ENCODE assay signal across 14 cellular contexts in genomic region chr14:94770815-94771190, GRCh38. TPM values are rescaled to one million over a fixed set of nuclear protein-coding genes. Genes with fewer than 3 reads are reported as not detected.
DNase-seq lines count a peak whose midpoint lies in the region; ATAC-seq and TF ChIP-seq lines count a peak whose summit lies in the region.
"Had no signal": no experiment of that assay in that cellular context is flagged by ENCODE, and none has a peak within 500 bp of the region (broad histone marks: within the 10 kb centered on the region; RNA-seq: fewer than 3 reads in every experiment).

No MANE protein-coding gene starts in this region.

- peak overlapping the region; percentile 23 for H3K4me3 Mint-ChIP-seq in stimulated activated naive CD8-positive, alpha-beta T cell treated with anti-CD3 and anti-CD28 coated beads, Interleukin-15, Interleukin-2, amounts not matched to agents 100 ng/mL and 50 ng/mL, for 24 hours
- H3K4me3 Mint-ChIP-seq in activated naive CD8-positive, alpha-beta T cell treated with anti-CD3 and anti-CD28 coated beads for 36 hours, result peak overlapping the region; percentile 29
- H3K4me3 Mint-ChIP-seq in mesothelial cell of epicardium, result peak overlapping the region; percentile 60

- H3K36me3 Mint-ChIP-seq in stimulated activated naive CD8-positive, alpha-beta T cell treated with anti-CD3 and anti-CD28 coated beads, Interleukin-15, Interleukin-2, amounts not matched to agents 100 ng/mL and 50 ng/mL, for 24 hours (ENCODE audit: low read depth), result no peaks in the 10 kb centered on the region
- no peaks in the 10 kb centered on the region for H3K36me3 Mint-ChIP-seq in activated naive CD8-positive, alpha-beta T cell treated with anti-CD3 and anti-CD28 coated beads for 36 hours
- H3K36me3 Mint-ChIP-seq in mesothelial cell of epicardium, result no peaks in the 10 kb centered on the region

- no peak overlapping the region for H3K4me3 ChIP-seq in HAP-1

- H3K9me3 ChIP-seq in HAP-1, result no peaks in the 10 kb centered on the region
- H3K9me3 ChIP-seq: ascending aorta, BE2C, lower lobe of right lung had no signal

- peaks cover 4% of the 10 kb centered on the region; the same call in 1 of the 2 replicates for H3K4me1 ChIP-seq in HAP-1
- H3K4me1 ChIP-seq: BE2C had no signal

- H3K36me3 ChIP-seq in HAP-1 (replicated peaks), result no peaks in the 10 kb centered on the region
- H3K36me3 ChIP-seq: ascending aorta, BE2C, lower lobe of right lung had no signal

- TF ChIP-seq CTCF in mesothelial cell of epicardium (IDR thresholded peaks at IDR 0.05; ENCODE audit: unreplicated experiment), result no peak

- peaks cover 86% of the 10 kb centered on the region for H3K27me3 Mint-ChIP-seq in stimulated activated naive CD8-positive, alpha-beta T cell treated with anti-CD3 and anti-CD28 coated beads, Interleukin-15, Interleukin-2, amounts not matched to agents 100 ng/mL and 50 ng/mL, for 24 hours
- H3K27me3 Mint-ChIP-seq in activated naive CD8-positive, alpha-beta T cell treated with anti-CD3 and anti-CD28 coated beads for 36 hours, result peaks cover 94% of the 10 kb centered on the region
- H3K27me3 Mint-ChIP-seq in mesothelial cell of epicardium (ENCODE audit: low read depth), result peaks cover 96% of the 10 kb centered on the region

- in situ Hi-C loops in HAP-1 (cut with MboI; ENCODE audit: low sequenced_read_pairs), result no loop called here

- peaks cover 93% of the 10 kb centered on the region for H3K27me3 ChIP-seq in HAP-1 (ENCODE audit: low read depth)

- H3K9me3 Mint-ChIP-seq in stimulated activated naive CD8-positive, alpha-beta T cell treated with anti-CD3 and anti-CD28 coated beads, Interleukin-15, Interleukin-2, amounts not matched to agents 100 ng/mL and 50 ng/mL, for 24 hours, result no peaks in the 10 kb centered on the region
- no peaks in the 10 kb centered on the region for H3K9me3 Mint-ChIP-seq in activated naive CD8-positive, alpha-beta T cell treated with anti-CD3 and anti-CD28 coated beads for 36 hours
- H3K9me3 Mint-ChIP-seq in mesothelial cell of epicardium, result no peaks in the 10 kb centered on the region

- no peak overlapping the region for H3K27ac Mint-ChIP-seq in stimulated activated naive CD8-positive, alpha-beta T cell treated with anti-CD3 and anti-CD28 coated beads, Interleukin-15, Interleukin-2, amounts not matched to agents 100 ng/mL and 50 ng/mL, for 24 hours
- no peak overlapping the region for H3K27ac Mint-ChIP-seq in activated naive CD8-positive, alpha-beta T cell treated with anti-CD3 and anti-CD28 coated beads for 36 hours
- H3K27ac Mint-ChIP-seq in mesothelial cell of epicardium, result no peak overlapping the region

- no peak for DNase-seq in stimulated activated naive CD8-positive, alpha-beta T cell treated with anti-CD3 and anti-CD28 coated beads, Interleukin-15, Interleukin-2, amounts not matched to agents 100 U/mL and 50 U/mL, for 24 hours
- DNase-seq in activated naive CD8-positive, alpha-beta T cell treated with anti-CD3 and anti-CD28 coated beads for 36 hours, result no peak
- no peak for DNase-seq in mesothelial cell of epicardium (ENCODE audit: low spot score in 2 of 2, unreplicated experiment in 2 of 2)
- no peak for DNase-seq in HAP-1 (ENCODE audit: low spot score in 2 of 2)
- no peak for DNase-seq in NCI-H1105 treated with DMSO at 0.1 percent for 48 hours (lab: John Stamatoyannopoulos, UW)
- no peak for DNase-seq in iPS-NIHi7 (ENCODE audit: extremely low spot score)
- no peak for DNase-seq in GM19238 (ENCODE audit: insufficient read length, low spot score)
- DNase-seq: BE2C; lower lobe of right lung; stimulated activated CD8-positive, alpha-beta memory T cell treated with anti-CD3 and anti-CD28 coated beads, Interleukin-4, amount 100 ng/mL, for 48 hours had no signal

- ATAC-seq in stimulated activated naive CD8-positive, alpha-beta T cell treated with anti-CD3 and anti-CD28 coated beads, Interleukin-15, Interleukin-2, amounts not matched to agents 100 U/mL and 50 U/mL, for 24 hours, result no peak
- ATAC-seq: HCT116 had no signal

- peaks cover 19% of the 10 kb centered on the region for H3K4me1 Mint-ChIP-seq in stimulated activated naive CD8-positive, alpha-beta T cell treated with anti-CD3 and anti-CD28 coated beads, Interleukin-15, Interleukin-2, amounts not matched to agents 100 ng/mL and 50 ng/mL, for 24 hours (ENCODE audit: low read depth)
- H3K4me1 Mint-ChIP-seq in activated naive CD8-positive, alpha-beta T cell treated with anti-CD3 and anti-CD28 coated beads for 36 hours, result peaks cover 18% of the 10 kb centered on the region
- peaks cover 47% of the 10 kb centered on the region for H3K4me1 Mint-ChIP-seq in mesothelial cell of epicardium

RNA-seq across cellular contexts. Expression of gene GSC, which starts 0.9 kb away (rescaled TPM):
- total RNA-seq in activated naive CD8-positive, alpha-beta T cell treated with anti-CD3 and anti-CD28 coated beads for 36 hours, result not detected
- 3.8 to 4.9 TPM (median 4.4 TPM) in 3 replicates for total RNA-seq in mesothelial cell of epicardium
- total RNA-seq: ascending aorta; T-helper 2 cell treated with Interferon-gamma antibody and Interleukin-4, amounts not matched to agents 100 ng/mL and 5 ng/mL, for 36 hours had no signal
